8 cellular contexts compared by ENCODE assay signal in the genomic region with DNA sequence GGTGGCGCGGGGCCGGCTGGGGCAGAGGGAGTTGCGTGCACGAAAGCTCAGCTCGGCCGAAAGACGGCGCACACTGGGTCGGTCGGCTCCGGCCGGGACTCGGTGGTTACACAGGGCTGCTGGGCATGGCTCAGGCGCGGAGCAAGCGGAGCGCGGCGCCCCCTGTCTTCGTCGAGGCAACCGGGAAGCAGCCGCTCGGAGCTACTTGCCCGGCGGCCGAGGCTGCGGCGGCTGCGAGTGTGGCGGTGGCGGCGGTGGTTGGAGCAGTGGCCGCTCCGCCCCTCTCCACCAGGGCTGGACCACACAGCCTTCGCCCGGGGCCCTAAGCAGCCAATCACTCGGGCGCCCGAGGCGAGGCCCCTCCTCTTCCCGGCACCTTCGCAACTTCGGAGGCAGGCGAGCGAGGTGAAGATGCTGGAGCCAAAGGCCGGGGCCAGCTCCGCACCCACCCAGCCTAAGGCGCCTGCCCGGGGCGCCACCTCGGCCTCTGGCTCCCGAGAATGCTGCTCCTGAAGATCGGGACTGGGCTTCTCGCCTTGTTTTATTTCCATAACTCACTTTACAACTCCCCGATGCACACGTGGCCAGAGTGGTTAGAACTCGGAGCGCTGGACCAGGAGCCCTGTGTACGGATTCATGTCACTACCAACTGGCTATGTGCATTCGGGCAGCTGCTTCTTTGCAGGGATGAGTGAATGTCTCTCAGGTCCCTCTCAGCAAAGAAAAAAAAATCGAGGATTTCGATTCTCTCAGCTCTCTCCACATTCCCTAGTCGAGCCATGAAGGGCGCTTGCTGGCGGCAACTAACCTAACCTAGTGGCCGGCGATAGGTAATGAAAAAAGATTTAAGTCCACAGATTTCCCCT. TPM values are rescaled to one million over a fixed set of nuclear protein-coding genes. Genes with fewer than 3 reads are reported as not detected.
DNase-seq lines count a peak whose midpoint lies in the region; ATAC-seq and TF ChIP-seq lines count a peak whose summit lies in the region.

A gene (minus strand): TSS at position 241 of the 866 bp plus-strand sequence. CDS start 241 bp downstream, outside the sequence.

- no peaks in the 10 kb centered on the region for H3K36me3 Mint-ChIP-seq in nephron (ENCODE audit: low read depth)

- peaks cover 31% of the 10 kb centered on the region for H3K4me1 Mint-ChIP-seq in nephron

- peaks cover 0 to 8% (median 0%) of the 10 kb centered on the region in 3 donors for H3K36me3 ChIP-seq in Peyer's patch
- H3K36me3 ChIP-seq in thoracic aorta = no peaks in the 10 kb centered on the region

- peak within 1 kb of the TSS; percentile 20 to 54 (median 53) for H3K4me3 ChIP-seq in Peyer's patch
- H3K4me3 ChIP-seq in thoracic aorta = peak within 1 kb of the TSS; percentile 75

- ATAC-seq in GM21786 (IDR thresholded peaks at IDR 0.05; ENCODE audit: unreplicated experiment) = peak; percentile 51
- ATAC-seq in thoracic aorta (ENCODE audit: insufficient number of reproducible peaks, low FRiP score, low read depth) = peak; percentile 74

- peak within 1 kb of the TSS; percentile 74 to 85 (median 85) for H3K4me3 Mint-ChIP-seq in nephron

- H3K27me3 Mint-ChIP-seq in nephron (ENCODE audit: low read depth) = peaks cover 63% of the 10 kb centered on the region

- DNase-seq in ELR (ENCODE audit: low read depth) (peak; percentile 89), KG1 (lab: John Stamatoyannopoulos, UW) (peak; percentile 55), Peyer's patch (peak; percentile 74 to 92 (median 91)), fibroblast of the conjunctiva (ENCODE audit: low read depth) (peak; percentile 61), thoracic aorta (ENCODE audit: low spot score) (peak; percentile 45)
- DNase-seq in activated T-helper 9 cell treated with anti-CD3 and anti-CD28 coated beads, Interleukin-2, amount 50 U/mL, for 16 hours (ENCODE audit: low read depth) = peak; percentile 33

- H3K9me3 ChIP-seq in Peyer's patch (no peaks in the 10 kb centered on the region), thoracic aorta (no peaks in the 10 kb centered on the region)

- H3K27ac ChIP-seq in Peyer's patch = peak within 1 kb of the TSS in 1 of 4 donors; percentile 39
- peak within 1 kb of the TSS; percentile 19 to 21 for H3K27ac ChIP-seq in thoracic aorta

- no peaks in the 10 kb centered on the region for H3K9me3 Mint-ChIP-seq in nephron

- TF ChIP-seq POLR2A in Peyer's patch (IDR thresholded peaks at IDR 0.05) = no peak

- peaks cover 0 to 19% (median 2%) of the 10 kb centered on the region in 4 donors for H3K4me1 ChIP-seq in Peyer's patch
- H3K4me1 ChIP-seq in thoracic aorta (ENCODE audit: control insufficient read depth in 1 of 2, low read depth in 2 of 2) = peaks cover 16 to 22% of the 10 kb centered on the region in 2 donors

- H3K27me3 ChIP-seq in Peyer's patch (no peaks in the 10 kb centered on the region), thoracic aorta (replicated peaks; ENCODE audit: insufficient read depth) (no peaks in the 10 kb centered on the region)

- TF ChIP-seq CTCF in Peyer's patch (IDR thresholded peaks at IDR 0.05) (peak in 4 of 6 experiments; percentile 46 to 73 (median 69)), nephron (IDR thresholded peaks at IDR 0.05; ENCODE audit: unreplicated experiment in 3 of 3) (peak; percentile 53 to 71 (median 70)), thoracic aorta (IDR thresholded peaks at IDR 0.05) (peak; percentile 48)

- peak within 1 kb of the TSS in 1 of 3 experiments; percentile 35 for H3K27ac Mint-ChIP-seq in nephron

RNA-seq across cellular contexts. Expression of the gene that starts here (rescaled TPM):
- total RNA-seq in Peyer's patch = under 1 TPM in 3 of 4 donors, not detected in 1; 0.27 to 0.83 (median 0.38) TPM
- total RNA-seq in thoracic aorta = not detected

Comparison
In these comparisons a context has a peak if more than half of its experiments do, and no peak if none do; other contexts are left out.
1. Peak in DNase-seq and H3K4me3 ChIP-seq in Peyer's patch; RNA of the gene not detected or under 1 TPM.
2. Peak in DNase-seq, ATAC-seq, H3K4me3 ChIP-seq and H3K27ac ChIP-seq in thoracic aorta; RNA of the gene not detected or under 1 TPM.
3. DNase-seq: peak in every context shown above with its lines; median percentile 91 in Peyer's patch; 89 in ELR; 61 in fibroblast of the conjunctiva; 55 in KG1; 45 in thoracic aorta; 33 in activated T-helper 9 cell treated with anti-CD3 and anti-CD28 coated beads, Interleukin-2, amount 50 U/mL, for 16 hours.